Comparison of ENCODE assay signal across 9 cellular contexts in genomic region chr7:86989407-86989806, GRCh38.
"Had no signal": no experiment of that assay in that cellular context is flagged by ENCODE, and none has a peak within 500 bp of the region (broad histone marks: within the 10 kb centered on the region; RNA-seq: fewer than 3 reads in every experiment).

No MANE protein-coding gene starts in this region.

- H3K4me2 ChIP-seq: GM23338 had no signal

- H2AFZ ChIP-seq: GM23338 had no signal

- FAIRE-seq: H1, H54, HTR-8/SVneo, K562 had no signal

- H3K4me3 Mint-ChIP-seq: GM23338, H9 had no signal

- H3K4me1 Mint-ChIP-seq: GM23338, H9 had no signal

- ATAC-seq: GM23338, K562 had no signal

- DNase-seq: H9, HCEC 1CT, IMR-90, KG1 had no signal

- H3K27ac Mint-ChIP-seq: GM23338, H9 had no signal

- H3K4me3 ChIP-seq: GM23338, K562 had no signal
